ENCODE assay signal across 25 cellular contexts in the genomic region with DNA sequence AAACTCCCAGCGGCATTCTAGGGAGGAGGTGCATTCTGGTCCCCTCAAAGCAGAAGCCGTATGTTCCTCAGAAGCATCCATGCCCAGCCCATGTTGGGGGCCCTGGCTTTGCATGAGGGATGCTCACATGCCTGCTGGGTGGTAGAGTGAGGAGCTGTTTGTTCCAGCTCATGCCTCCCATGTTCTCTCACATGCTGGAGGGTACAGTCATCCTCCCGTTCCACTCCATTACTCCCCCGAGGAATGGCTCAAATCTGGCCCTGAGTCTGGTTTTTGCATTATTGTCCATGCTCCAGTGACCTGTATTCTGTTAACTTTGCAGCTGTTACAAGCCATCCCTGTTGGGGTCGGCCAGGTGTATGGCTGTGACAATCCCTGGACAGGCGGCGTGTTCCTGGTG. TPM values are rescaled to one million over a fixed set of nuclear protein-coding genes. Genes with fewer than 3 reads are reported as not detected.
"Had no signal": no experiment of that assay in that cellular context is flagged by ENCODE, and none has a peak within 500 bp of the region (broad histone marks: within the 10 kb centered on the region; RNA-seq: fewer than 3 reads in every experiment).

No MANE protein-coding gene starts in this region.

- H3K9ac ChIP-seq: neural progenitor cell had no signal

- H3K36me3 ChIP-seq: neural progenitor cell, ovary, uterus had no signal

- H3K27me3 ChIP-seq: neural progenitor cell, ovary, testis, uterus had no signal

- H3K4me3 ChIP-seq: neural progenitor cell, ovary, testis, uterus had no signal

- H3K27ac ChIP-seq: neural progenitor cell, ovary had no signal

- H3K9me3 ChIP-seq: ovary, testis, uterus had no signal

- ATAC-seq: activated CD4-positive, CD25-positive, alpha-beta regulatory T cell treated with anti-CD3 and anti-CD28 coated beads, Interleukin-2, amount 50 U/mL, for 24 hours; activated naive CD8-positive, alpha-beta T cell treated with anti-CD3 and anti-CD28 coated beads, Interleukin-2, amount 50 U/mL, for 24 hours; activated T-helper 17 cell treated with anti-CD3 and anti-CD28 coated beads, Interleukin-2, amount 50 U/mL, for 72 hours; left colon; sciatic nerve; stimulated activated naive CD8-positive, alpha-beta T cell treated with anti-CD3 and anti-CD28 coated beads, Interleukin-15, amount 100 ng/mL, for 72 hours had no signal

- H3K4me2 ChIP-seq: neural progenitor cell had no signal

- DNase-seq: activated naive CD4-positive, alpha-beta T cell treated with Interleukin-2 at 50 U/mL for 16 hours; activated naive CD8-positive, alpha-beta T cell treated with anti-CD3 and anti-CD28 coated beads, Interleukin-2, amount 50 U/mL, for 24 hours; activated T-cell treated with anti-CD3 and anti-CD28 coated beads for 4 hours; dermis blood vessel endothelial cell; erythroblast; hippocampal formation; left colon; mammary epithelial cell; naive B cell; ovary; stimulated activated CD4-positive, alpha-beta T cell treated with anti-CD3 and anti-CD28 coated beads, Interleukin-1b, Interleukin-23, amount 100 ng/mL, for 48 hours; stimulated activated naive CD8-positive, alpha-beta T cell treated with anti-CD3 and anti-CD28 coated beads, Interleukin-15, amount 100 ng/mL, for 72 hours; T-helper 9 cell; testis; uterus had no signal

- H2AFZ ChIP-seq: neural progenitor cell had no signal

- H3K4me1 ChIP-seq: neural progenitor cell had no signal

RNA-seq across cellular contexts. Expression of gene SLC14A2, which starts 24.1 kb away (rescaled TPM):
- total RNA-seq: astrocyte, bronchial epithelial cell, cerebellum, dermis blood vessel endothelial cell, glomerular endothelial cell, mammary epithelial cell, mononuclear cell, pulmonary artery endothelial cell, uterus had no signal
